29 cellular contexts compared by ENCODE assay signal in the genomic region with DNA sequence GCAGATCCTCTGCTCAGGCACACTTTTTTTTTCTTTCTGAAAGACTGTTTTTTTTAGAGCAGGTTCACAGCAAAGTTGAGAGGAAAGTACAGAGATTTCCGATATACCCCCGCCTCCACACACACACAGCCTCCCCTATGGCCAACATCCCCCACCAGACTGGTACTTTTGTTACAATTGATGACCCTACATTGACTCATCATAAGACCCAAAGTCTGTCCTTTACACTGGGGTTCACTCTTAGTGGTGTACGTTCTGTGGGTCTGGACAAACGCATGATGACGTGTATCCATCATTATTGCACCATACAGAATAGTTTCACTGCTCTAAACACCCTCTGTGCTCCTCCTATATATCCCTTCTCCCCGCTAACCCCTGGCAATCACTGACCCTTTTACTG.
DNase-seq lines count a peak whose midpoint lies in the region; ATAC-seq lines count a peak whose summit lies in the region.
"Had no signal": no experiment of that assay in that cellular context is flagged by ENCODE, and none has a peak within 500 bp of the region (broad histone marks: within the 10 kb centered on the region; RNA-seq: fewer than 3 reads in every experiment).

No MANE protein-coding gene starts in this region.

- peaks cover 27 to 50% (median 45%) of the 10 kb centered on the region in 3 donors for H3K4me1 Mint-ChIP-seq in CD8-positive, alpha-beta memory T cell
- H3K4me1 Mint-ChIP-seq in activated CD8-positive, alpha-beta T cell treated with anti-CD3 and anti-CD28 coated beads, Interleukin-2, amount 10 ng/mL, durations not matched to agents 7 days and 5 days (ENCODE audit: low read depth), result peaks cover 57% of the 10 kb centered on the region

- H3K27ac Mint-ChIP-seq in CD8-positive, alpha-beta memory T cell, result peak overlapping the region in 6 of 8 donors; percentile 1 to 85 (median 28)
- peak overlapping the region; percentile 63 for H3K27ac Mint-ChIP-seq in activated CD8-positive, alpha-beta T cell treated with anti-CD3 and anti-CD28 coated beads, Interleukin-2, amount 10 ng/mL, durations not matched to agents 7 days and 5 days
- H3K27ac Mint-ChIP-seq: endodermal cell, memory B cell had no signal

- H3K79me2 ChIP-seq in trophoblast cell (ENCODE audit: control insufficient read depth, insufficient read depth, low read length, poor library complexity), result no peaks in the 10 kb centered on the region

- no peak overlapping the region for H3K4me3 ChIP-seq in CD8-positive, alpha-beta memory T cell (ENCODE audit: low read length)
- no peak overlapping the region for H3K4me3 ChIP-seq in trophoblast cell (ENCODE audit: low read depth, low read length)
- H3K4me3 ChIP-seq: esophagus muscularis mucosa, PC-9, prostate gland, testis had no signal

- H3K36me3 ChIP-seq in CD8-positive, alpha-beta memory T cell (ENCODE audit: insufficient read depth, low read length), result no peaks in the 10 kb centered on the region
- no peaks in the 10 kb centered on the region for H3K36me3 ChIP-seq in trophoblast cell (ENCODE audit: control insufficient read depth in 1 of 2, insufficient read depth in 2 of 2, low read length in 2 of 2)
- H3K36me3 ChIP-seq: esophagus muscularis mucosa, prostate gland had no signal

- H3K18ac ChIP-seq in trophoblast cell (ENCODE audit: low read length), result no peak overlapping the region

- H2BK5ac ChIP-seq in trophoblast cell (ENCODE audit: low read depth, low read length, poor library complexity), result no peak overlapping the region

- no peak overlapping the region for H3K27ac ChIP-seq in CD8-positive, alpha-beta memory T cell (ENCODE audit: low read depth, low read length)
- no peak overlapping the region for H3K27ac ChIP-seq in trophoblast cell (ENCODE audit: low read depth, low read length)
- H3K27ac ChIP-seq: esophagus muscularis mucosa, PC-9, prostate gland, testis had no signal

- CTCF ChIA-PET in CD8-positive, alpha-beta memory T cell (lab: Charles Lee), result no interaction called here
- CTCF ChIA-PET in activated CD8-positive, alpha-beta T cell treated with anti-CD3 and anti-CD28 coated beads, Interleukin-2, amount 10 ng/mL, durations not matched to agents 7 days and 5 days (lab: Charles Lee), result no interaction called here

- no peaks in the 10 kb centered on the region for H3K27me3 Mint-ChIP-seq in CD8-positive, alpha-beta memory T cell
- H3K27me3 Mint-ChIP-seq in activated CD8-positive, alpha-beta T cell treated with anti-CD3 and anti-CD28 coated beads, Interleukin-2, amount 10 ng/mL, durations not matched to agents 7 days and 5 days (ENCODE audit: low read depth), result no peaks in the 10 kb centered on the region
- H3K27me3 Mint-ChIP-seq: memory B cell had no signal

- POLR2A ChIA-PET in CD8-positive, alpha-beta memory T cell (lab: Charles Lee), result no interaction called here
- POLR2A ChIA-PET in activated CD8-positive, alpha-beta T cell treated with anti-CD3 and anti-CD28 coated beads, Interleukin-2, amount 10 ng/mL, durations not matched to agents 7 days and 5 days (lab: Charles Lee), result no interaction called here

- H4K8ac ChIP-seq in trophoblast cell (ENCODE audit: low read depth, low read length), result no peak overlapping the region

- H2AFZ ChIP-seq in trophoblast cell (ENCODE audit: insufficient read depth, low read length, poor library complexity), result no peak overlapping the region
- H2AFZ ChIP-seq: PC-9 had no signal

- H3K79me1 ChIP-seq in trophoblast cell (ENCODE audit: low read length), result peaks cover 2% of the 10 kb centered on the region

- H2BK12ac ChIP-seq in trophoblast cell (ENCODE audit: low read length), result peak overlapping the region; percentile 70

- no peak for ATAC-seq in activated CD8-positive, alpha-beta T cell treated with anti-CD3 and anti-CD28 coated beads, Interleukin-2, amount 10 ng/mL, durations not matched to agents 7 days and 5 days
- ATAC-seq in GM21528 (IDR thresholded peaks at IDR 0.05; ENCODE audit: low FRiP score, unreplicated experiment), result no peak
- ATAC-seq: left colon had no signal

- H3K9me3 Mint-ChIP-seq in CD8-positive, alpha-beta memory T cell, result peaks cover 0 to 5% (median 4%) of the 10 kb centered on the region in 5 donors
- peaks cover 13% of the 10 kb centered on the region for H3K9me3 Mint-ChIP-seq in activated CD8-positive, alpha-beta T cell treated with anti-CD3 and anti-CD28 coated beads, Interleukin-2, amount 10 ng/mL, durations not matched to agents 7 days and 5 days (ENCODE audit: insufficient read depth)

- H3K4me2 ChIP-seq in trophoblast cell (ENCODE audit: low read length), result no peak overlapping the region
- H3K4me2 ChIP-seq: PC-9 had no signal

- H3K4me3 Mint-ChIP-seq in CD8-positive, alpha-beta memory T cell, result peak overlapping the region in 1 of 7 donors; percentile 32
- no peak overlapping the region for H3K4me3 Mint-ChIP-seq in activated CD8-positive, alpha-beta T cell treated with anti-CD3 and anti-CD28 coated beads, Interleukin-2, amount 10 ng/mL, durations not matched to agents 7 days and 5 days
- H3K4me3 Mint-ChIP-seq: endodermal cell, memory B cell had no signal

- DNase-seq in activated CD4-positive, alpha-beta T cell treated with anti-CD3 and anti-CD28 coated beads for 48 hours, result peak; percentile 24
- no peak for DNase-seq in activated CD4-positive, alpha-beta T cell treated with anti-CD3 and anti-CD28 coated beads, Interleukin-2, amount 50 U/mL, for 48 hours
- DNase-seq in CD8-positive, alpha-beta memory T cell, result no peak
- DNase-seq in activated CD8-positive, alpha-beta T cell treated with anti-CD3 and anti-CD28 coated beads, Interleukin-2, amount 10 ng/mL, durations not matched to agents 7 days and 5 days, result no peak
- DNase-seq in trophoblast cell (no peak), RKO (ENCODE audit: low spot score) (no peak), mesenteric fat pad (ENCODE audit: low spot score) (no peak)
- DNase-seq: activated gamma-delta T cell; AML-193; aorta; cortex of kidney; DMS53; endodermal cell; foreskin melanocyte; GDM1; HCEC 1CT; left colon; NCI-H1048; NCI-H187; NCI-H2171 treated with DMSO at 0.1 percent for 48 hours; NCI-H524; NK-92 treated with Interleukin-12 subunit alpha and Interleukin-12 subunit beta, amount 100 ng/mL, for 24 hours; PC-9; SIG-M5; testis had no signal

- H2BK120ac ChIP-seq in trophoblast cell (ENCODE audit: insufficient read depth, low read length, poor library complexity), result no peak overlapping the region

- H3K36me3 Mint-ChIP-seq in CD8-positive, alpha-beta memory T cell, result no peaks in the 10 kb centered on the region
- H3K36me3 Mint-ChIP-seq in activated CD8-positive, alpha-beta T cell treated with anti-CD3 and anti-CD28 coated beads, Interleukin-2, amount 10 ng/mL, durations not matched to agents 7 days and 5 days (ENCODE audit: low read depth), result peaks cover 15% of the 10 kb centered on the region

- no peak overlapping the region for H2AK5ac ChIP-seq in trophoblast cell (ENCODE audit: low read length)

- peaks cover 32% of the 10 kb centered on the region for H3K4me1 ChIP-seq in CD8-positive, alpha-beta memory T cell (ENCODE audit: insufficient read depth, low read length)
- H3K4me1 ChIP-seq in trophoblast cell (ENCODE audit: control insufficient read depth in 1 of 2, insufficient read depth in 2 of 2, low read length in 2 of 2), result peaks cover 0 to 2% of the 10 kb centered on the region in 2 experiments
- H3K4me1 ChIP-seq: prostate gland, testis had no signal

- H3K9me3 ChIP-seq in CD8-positive, alpha-beta memory T cell (ENCODE audit: low read length), result no peaks in the 10 kb centered on the region
- H3K9me3 ChIP-seq in trophoblast cell (ENCODE audit: insufficient read depth, low read depth, low read length), result no peaks in the 10 kb centered on the region
- H3K9me3 ChIP-seq: prostate gland, testis had no signal

- H3K9ac ChIP-seq in trophoblast cell (ENCODE audit: low read length), result no peak overlapping the region

- peak overlapping the region; percentile 8 for H4K91ac ChIP-seq in trophoblast cell (ENCODE audit: low read depth, low read length)

- H3K14ac ChIP-seq in trophoblast cell (ENCODE audit: low read length), result no peak overlapping the region

- H4K12ac ChIP-seq in trophoblast cell (ENCODE audit: low read depth, low read length), result no peak overlapping the region

- no CpG with 5 or more reads among the region's 6 CpGs for WGBS in trophoblast cell (ENCODE audit: extremely low coverage, insufficient coverage, insufficient read length)

- H3K27me3 ChIP-seq in CD8-positive, alpha-beta memory T cell (ENCODE audit: insufficient read depth, low read length, poor library complexity, severe bottlenecking), result no peaks in the 10 kb centered on the region
- H3K27me3 ChIP-seq in trophoblast cell (ENCODE audit: insufficient read depth, low read length), result no peaks in the 10 kb centered on the region
- H3K27me3 ChIP-seq: esophagus muscularis mucosa, testis had no signal

- no peak overlapping the region for H3K4ac ChIP-seq in trophoblast cell (ENCODE audit: low read depth, low read length)

- H3K23ac ChIP-seq in trophoblast cell (ENCODE audit: low read length), result no peak overlapping the region
